ENCODE assay signal across 9 cellular contexts in genomic region chr20:47487175-47487917, GRCh38. TPM values are rescaled to one million over a fixed set of nuclear protein-coding genes. Genes with fewer than 3 reads are reported as not detected.
DNase-seq lines count a peak whose midpoint lies in the region; ATAC-seq, FAIRE-seq and TF ChIP-seq lines count a peak whose summit lies in the region.
"Had no signal": no experiment of that assay in that cellular context is flagged by ENCODE, and none has a peak within 500 bp of the region (broad histone marks: within the 10 kb centered on the region; RNA-seq: fewer than 3 reads in every experiment).

No MANE protein-coding gene starts in this region.

- intact Hi-C loops in CD4-positive, alpha-beta T cell (cut with DNase I, micrococcal nuclease), result loop anchor here in 1 of 2 experiments (1.0 kb wide), 1 partner anchor 16 kb away; no protein-coding TSS in a partner anchor
- intact Hi-C loops in IMR-90 (cut with micrococcal nuclease), result no loop called here

- no peak overlapping the region for H3K14ac ChIP-seq in IMR-90 (replicated peaks; ENCODE audit: low read depth, low read length)

- no peak overlapping the region for H2BK120ac ChIP-seq in IMR-90 (ENCODE audit: low read depth, low read length)

- no peaks in the 10 kb centered on the region for H3K79me1 ChIP-seq in IMR-90 (ENCODE audit: low read depth in 1 of 2, low read length in 2 of 2)

- no peak overlapping the region for H2BK20ac ChIP-seq in IMR-90 (ENCODE audit: low read depth, low read length)

- CTCF ChIA-PET in CD4-positive, alpha-beta T cell (lab: Charles Lee), result interaction anchor here (1.0 to 2.4 kb wide), 2 partner anchors 22 to 103 kb away, joined by 3 to 8 read pairs; no protein-coding TSS in a partner anchor
- CTCF ChIA-PET in IMR-90 (lab: Yijun Ruan, JAX), result interaction anchor here (0.6 to 0.7 kb wide), 2 partner anchors 104 to 110 kb away, joined by 3 read pairs; no protein-coding TSS in a partner anchor
- CTCF ChIA-PET in activated CD4-positive, alpha-beta memory T cell treated with anti-CD3 and anti-CD28 coated beads, Interleukin-2, amount 10 ng/mL, durations not matched to agents 7 days and 5 days (lab: Charles Lee), result interaction anchor here (0.7 to 3.1 kb wide), 8 partner anchors 14 to 134 kb away, joined by 3 to 41 read pairs (median 6); partner anchors contain the start of gene NCOA3

- H3K4me3 ChIP-seq in IMR-90 (ENCODE audit: insufficient read depth, low read depth, low read length) (no peak overlapping the region), keratinocyte (ENCODE audit: control insufficient read depth in 2 of 3, extremely low read depth in 1 of 3, insufficient read depth in 2 of 3, low read depth in 1 of 3, low read length in 3 of 3) (no peak overlapping the region)
- H3K4me3 ChIP-seq: thoracic aorta had no signal

- POLR2A ChIA-PET in CD4-positive, alpha-beta T cell (lab: Charles Lee), result interaction anchor here (0.7 to 6.2 kb wide), 4 partner anchors 14 to 130 kb away, joined by 3 to 48 read pairs (median 4); partner anchors contain the start of genes NCOA3 and ZMYND8
- POLR2A ChIA-PET in IMR-90 (lab: Charles Lee; ENCODE audit: unreplicated experiment), result no interaction called here
- POLR2A ChIA-PET in activated CD4-positive, alpha-beta memory T cell treated with anti-CD3 and anti-CD28 coated beads, Interleukin-2, amount 10 ng/mL, durations not matched to agents 7 days and 5 days (lab: Charles Lee), result interaction anchor here (1.1 to 14.7 kb wide), 14 partner anchors 14 to 213 kb away, joined by 3 to 351 read pairs (median 6); partner anchors contain the start of genes NCOA3 and ZMYND8

- H3K79me2 ChIP-seq in keratinocyte (ENCODE audit: control insufficient read depth, insufficient read depth, low read length), result no peaks in the 10 kb centered on the region

- no peak overlapping the region for H2AK5ac ChIP-seq in IMR-90 (ENCODE audit: low read depth, low read length)

- dilution Hi-C loops in IMR-90 (cut with HindIII; ENCODE audit: low sequenced_read_pairs, unreplicated experiment) (no loop called here), keratinocyte (cut with MboI; ENCODE audit: extremely low pct_ligation_motif_present, low sequenced_read_pairs) (no loop called here)

- H2AFZ ChIP-seq in IMR-90 (replicated peaks; ENCODE audit: low read length, poor library complexity) (no peak overlapping the region), keratinocyte (ENCODE audit: control insufficient read depth, low read length) (peak overlapping the region; percentile 66)

- no TSS peak for BruUV-seq in IMR-90 (replicated peaks; lab: Mats Ljungman, UMichigan)

- no peak for TF ChIP-seq RAD21 in IMR-90 (IDR thresholded peaks at IDR 0.05; ENCODE audit: low read length)

- H4K20me1 ChIP-seq in IMR-90 (ENCODE audit: insufficient read depth, low read length) (no peaks in the 10 kb centered on the region), keratinocyte (ENCODE audit: control insufficient read depth, extremely low read depth, insufficient read depth, low read length) (no peaks in the 10 kb centered on the region)

- no peak overlapping the region for H3K18ac ChIP-seq in IMR-90 (ENCODE audit: low read depth, low read length)

- H3K56ac ChIP-seq in IMR-90 (ENCODE audit: extremely low read depth, insufficient read depth, low read length), result no peak overlapping the region

- no peaks in the 10 kb centered on the region for H3K27me3 Mint-ChIP-seq in CD4-positive, alpha-beta T cell
- H3K27me3 Mint-ChIP-seq in activated CD4-positive, alpha-beta memory T cell treated with anti-CD3 and anti-CD28 coated beads, Interleukin-2, amount 10 ng/mL, durations not matched to agents 7 days and 5 days, result no peaks in the 10 kb centered on the region
- H3K27me3 Mint-ChIP-seq in stimulated activated naive CD8-positive, alpha-beta T cell treated with anti-CD3 and anti-CD28 coated beads, Interleukin-15, amount 100 ng/mL, for 72 hours, result no peaks in the 10 kb centered on the region

- H3K9ac ChIP-seq in IMR-90 (ENCODE audit: low read depth, low read length) (no peak overlapping the region), keratinocyte (ENCODE audit: control insufficient read depth, extremely low read depth, insufficient read depth, low read length) (no peak overlapping the region)

- no peak overlapping the region for H3K23ac ChIP-seq in IMR-90 (ENCODE audit: low read depth, low read length)

- H3K4me2 ChIP-seq in IMR-90 (ENCODE audit: low read depth, low read length), result no peak overlapping the region
- peak overlapping the region; percentile 58 for H3K4me2 ChIP-seq in keratinocyte (ENCODE audit: control insufficient read depth, extremely low read depth, insufficient read depth, low read depth, low read length)

- peak overlapping the region; percentile 74 for H3K27ac ChIP-seq in CD4-positive, alpha-beta T cell (ENCODE audit: low read depth, low read length)
- H3K27ac ChIP-seq in IMR-90 (ENCODE audit: insufficient read depth, low read length) (no peak overlapping the region), keratinocyte (ENCODE audit: control insufficient read depth, insufficient read depth, low read length) (peak overlapping the region; percentile 20)
- H3K27ac ChIP-seq: thoracic aorta had no signal

- no CpG with 5 or more reads among the region's 4 CpGs for WGBS in IMR-90 (ENCODE audit: extremely low coverage in 2 of 2, insufficient read length in 1 of 2), 2 experiments

- in situ Hi-C loops in IMR-90 (cut with MboI; ENCODE audit: low sequenced_read_pairs), result no loop called here
- in situ Hi-C loops in ACHN (cut with HindIII; ENCODE audit: low pct_ligation_motif_present, low pct_unique_long_range_greater_than_20kb, low sequenced_read_pairs), result no loop called here

- H2BK5ac ChIP-seq in IMR-90 (ENCODE audit: low read depth, low read length, poor library complexity, severe bottlenecking), result no peak overlapping the region

- H4K8ac ChIP-seq in IMR-90 (ENCODE audit: low read depth in 2 of 2, low read length in 2 of 2), result no peak overlapping the region

- no peak for TF ChIP-seq POLR2A in IMR-90 (IDR thresholded peaks at IDR 0.05; ENCODE audit: low read depth, low read length)

- H3K9me3 Mint-ChIP-seq in CD4-positive, alpha-beta T cell, result no peaks in the 10 kb centered on the region
- H3K9me3 Mint-ChIP-seq in activated CD4-positive, alpha-beta memory T cell treated with anti-CD3 and anti-CD28 coated beads, Interleukin-2, amount 10 ng/mL, durations not matched to agents 7 days and 5 days, result no peaks in the 10 kb centered on the region
- no peaks in the 10 kb centered on the region for H3K9me3 Mint-ChIP-seq in stimulated activated naive CD8-positive, alpha-beta T cell treated with anti-CD3 and anti-CD28 coated beads, Interleukin-15, amount 100 ng/mL, for 72 hours

- peaks cover 28% of the 10 kb centered on the region for H3K4me1 Mint-ChIP-seq in CD4-positive, alpha-beta T cell (ENCODE audit: low read depth)
- H3K4me1 Mint-ChIP-seq in activated CD4-positive, alpha-beta memory T cell treated with anti-CD3 and anti-CD28 coated beads, Interleukin-2, amount 10 ng/mL, durations not matched to agents 7 days and 5 days, result peaks cover 75% of the 10 kb centered on the region
- H3K4me1 Mint-ChIP-seq in stimulated activated naive CD8-positive, alpha-beta T cell treated with anti-CD3 and anti-CD28 coated beads, Interleukin-15, amount 100 ng/mL, for 72 hours, result peaks cover 68% of the 10 kb centered on the region

- no peak overlapping the region for H4K5ac ChIP-seq in IMR-90 (ENCODE audit: low read depth, low read length)

- no peak for FAIRE-seq in keratinocyte (lab: Jason Lieb, UNC)

- H2BK15ac ChIP-seq in IMR-90 (ENCODE audit: low read depth, low read length), result no peak overlapping the region

- peak in 6 of 10 experiments; percentile 3 to 40 (median 14) for DNase-seq in CD4-positive, alpha-beta T cell
- DNase-seq in IMR-90 (peak; percentile 25), keratinocyte (ENCODE audit: low read depth, low spot score) (no peak), NCI-H510A (lab: John Stamatoyannopoulos, UW) (no peak), ACHN (no peak)
- peak; percentile 68 for DNase-seq in activated CD4-positive, alpha-beta memory T cell treated with anti-CD3 and anti-CD28 coated beads, Interleukin-2, amount 10 ng/mL, durations not matched to agents 7 days and 5 days
- DNase-seq in stimulated activated naive CD8-positive, alpha-beta T cell treated with anti-CD3 and anti-CD28 coated beads, Interleukin-15, amount 100 ng/mL, for 72 hours, result peak; percentile 73 to 77

- H3K36me3 Mint-ChIP-seq in CD4-positive, alpha-beta T cell (ENCODE audit: low read depth), result no peaks in the 10 kb centered on the region
- H3K36me3 Mint-ChIP-seq in activated CD4-positive, alpha-beta memory T cell treated with anti-CD3 and anti-CD28 coated beads, Interleukin-2, amount 10 ng/mL, durations not matched to agents 7 days and 5 days (ENCODE audit: low read depth), result peaks cover 4% of the 10 kb centered on the region

- no peak overlapping the region for H2AK9ac ChIP-seq in IMR-90 (replicated peaks; ENCODE audit: low read depth, low read length, poor library complexity)

- ATAC-seq in CD4-positive, alpha-beta T cell (ENCODE audit: poor library complexity), result peak; percentile 85
- ATAC-seq in GM21381 (IDR thresholded peaks at IDR 0.05; ENCODE audit: unreplicated experiment), result peak; percentile 79
- no peak for ATAC-seq in IMR-90 (ENCODE audit: low read depth)
- ATAC-seq in stimulated activated naive CD8-positive, alpha-beta T cell treated with anti-CD3 and anti-CD28 coated beads, Interleukin-15, amount 100 ng/mL, for 72 hours, result peak; percentile 91

- H3K4ac ChIP-seq in IMR-90 (ENCODE audit: low read depth, low read length), result no peak overlapping the region

- no peaks in the 10 kb centered on the region for H3K9me3 ChIP-seq in CD4-positive, alpha-beta T cell (ENCODE audit: control insufficient read depth, low read length)
- H3K9me3 ChIP-seq in IMR-90 (ENCODE audit: control insufficient read depth, insufficient read depth, low read length) (no peaks in the 10 kb centered on the region), keratinocyte (ENCODE audit: control insufficient read depth, low read depth, low read length) (no peaks in the 10 kb centered on the region)
- H3K9me3 ChIP-seq: thoracic aorta had no signal

- TF ChIP-seq CTCF in CD4-positive, alpha-beta T cell (IDR thresholded peaks at IDR 0.05), result no peak
- no peak for TF ChIP-seq CTCF in IMR-90 (conservative IDR thresholded peaks at IDR 0.05; ENCODE audit: low read depth, low read length)
- no peak for TF ChIP-seq CTCF in keratinocyte (optimal IDR thresholded peaks at IDR 0.05 in 1 of 3, IDR thresholded peaks at IDR 0.05 in 1 of 3, conservative IDR thresholded peaks at IDR 0.05 in 1 of 3; ENCODE audit: extremely low read depth in 1 of 3, insufficient read depth in 2 of 3, low read length in 3 of 3)

- H4K91ac ChIP-seq in IMR-90 (ENCODE audit: insufficient read depth, low read depth, low read length), result no peak overlapping the region

- H3K27ac Mint-ChIP-seq in CD4-positive, alpha-beta T cell, result peak overlapping the region; percentile 71
- peak overlapping the region; percentile 98 for H3K27ac Mint-ChIP-seq in activated CD4-positive, alpha-beta memory T cell treated with anti-CD3 and anti-CD28 coated beads, Interleukin-2, amount 10 ng/mL, durations not matched to agents 7 days and 5 days
- peak overlapping the region; percentile 98 to 99 for H3K27ac Mint-ChIP-seq in stimulated activated naive CD8-positive, alpha-beta T cell treated with anti-CD3 and anti-CD28 coated beads, Interleukin-15, amount 100 ng/mL, for 72 hours

- H3K27me3 ChIP-seq in CD4-positive, alpha-beta T cell (ENCODE audit: control insufficient read depth, insufficient read depth, low read length), result no peaks in the 10 kb centered on the region
- peaks cover 2% of the 10 kb centered on the region; the same call in 1 of the 2 replicates for H3K27me3 ChIP-seq in IMR-90 (ENCODE audit: control insufficient read depth, insufficient read depth, low read length)
- H3K27me3 ChIP-seq in keratinocyte (ENCODE audit: control insufficient read depth, extremely low read depth, insufficient read depth, low read length), result no peaks in the 10 kb centered on the region

- H3K36me3 ChIP-seq in IMR-90 (ENCODE audit: control insufficient read depth, insufficient read depth, low read length), result no peaks in the 10 kb centered on the region
- no peaks in the 10 kb centered on the region for H3K36me3 ChIP-seq in keratinocyte (ENCODE audit: control insufficient read depth in 2 of 2, extremely low read depth in 1 of 2, insufficient read depth in 2 of 2, low read length in 2 of 2)
- H3K36me3 ChIP-seq: thoracic aorta had no signal

- H3K4me1 ChIP-seq in IMR-90 (ENCODE audit: control insufficient read depth, insufficient read depth, low read length), result no peaks in the 10 kb centered on the region
- H3K4me1 ChIP-seq in keratinocyte (ENCODE audit: control insufficient read depth, extremely low read depth, insufficient read depth, low read length), result peaks cover 10% of the 10 kb centered on the region

- peak overlapping the region; percentile 54 for H3K4me3 Mint-ChIP-seq in CD4-positive, alpha-beta T cell
- peak overlapping the region; percentile 47 for H3K4me3 Mint-ChIP-seq in activated CD4-positive, alpha-beta memory T cell treated with anti-CD3 and anti-CD28 coated beads, Interleukin-2, amount 10 ng/mL, durations not matched to agents 7 days and 5 days
- H3K4me3 Mint-ChIP-seq in stimulated activated naive CD8-positive, alpha-beta T cell treated with anti-CD3 and anti-CD28 coated beads, Interleukin-15, amount 100 ng/mL, for 72 hours, result peak overlapping the region; percentile 70 to 73

- H3K9me1 ChIP-seq in IMR-90 (ENCODE audit: insufficient read depth, low read length), result no peaks in the 10 kb centered on the region
- peaks cover 2% of the 10 kb centered on the region for H3K9me1 ChIP-seq in keratinocyte (ENCODE audit: control insufficient read depth, extremely low read depth, insufficient read depth, low read length)

RNA-seq across cellular contexts. Expression of gene NCOA3, which starts 14.3 kb away (rescaled TPM):
- 10 to 100 TPM; 59.9 to 65.4 TPM for total RNA-seq in CD4-positive, alpha-beta T cell
- total RNA-seq in IMR-90 (2012; rRNA removed), result 27.2 and 29.0 TPM in 2 replicates
- 8.1 and 8.8 TPM in 2 replicates for polyA plus RNA-seq in IMR-90 (2012; rRNA removed)
- polyA plus RNA-seq in IMR-90 (2012; cell fraction: cytosol; rRNA removed), result 2.7 and 2.8 TPM in 2 replicates
- polyA plus RNA-seq in IMR-90 (2012; cell fraction: nucleus; rRNA removed; ENCODE audit: low replicate concordance), result 5.1 and 16.2 TPM in 2 replicates
- total RNA-seq in activated CD4-positive, alpha-beta memory T cell treated with anti-CD3 and anti-CD28 coated beads, Interleukin-2, amount 10 ng/mL, durations not matched to agents 7 days and 5 days, result 10 to 100 TPM; 81.0 to 83.1 TPM
- polyA plus RNA-seq in keratinocyte, result 23.1 to 30.9 TPM (median 25.8 TPM) in 3 replicates
- 19.5 TPM for polyA plus RNA-seq in keratinocyte (2011; ENCODE audit: low read depth)
- 13.5 and 24.9 TPM in 2 replicates for polyA plus RNA-seq in keratinocyte (2011; cell fraction: cytosol; rRNA removed)
- 39.8 and 48.8 TPM in 2 replicates for polyA plus RNA-seq in keratinocyte (2011; cell fraction: nucleus; rRNA removed)
- 14.5 and 16.8 TPM in 2 replicates for polyA plus RNA-seq in keratinocyte (2012; ENCODE audit: low replicate concordance)
- 28.3 to 64.9 TPM (median 62.5 TPM) in 3 replicates for polyA minus RNA-seq in keratinocyte
- 30.1 TPM for polyA minus RNA-seq in keratinocyte (2011; cell fraction: cytosol; rRNA and poly(A)+ RNA removed)
- polyA minus RNA-seq in keratinocyte (2011; cell fraction: nucleus; rRNA and poly(A)+ RNA removed), result 49.8 and 96.1 TPM in 2 replicates

Comparison
In these comparisons a context has a peak if more than half of its experiments do, and no peak if none do; other contexts are left out.
1. DNase-seq: peak in CD4-positive, alpha-beta T cell (6 of 10), IMR-90 (single experiment), activated CD4-positive, alpha-beta memory T cell treated with anti-CD3 and anti-CD28 coated beads, Interleukin-2, amount 10 ng/mL, durations not matched to agents 7 days and 5 days (single experiment) and stimulated activated naive CD8-positive, alpha-beta T cell treated with anti-CD3 and anti-CD28 coated beads, Interleukin-15, amount 100 ng/mL, for 72 hours (2 of 2); none in keratinocyte (single experiment), NCI-H510A (single experiment) and ACHN (single experiment).
2. Peak in every context shown above with its lines, with median percentiles within 50 percentile points of each other: H3K27ac Mint-ChIP-seq and H3K4me3 Mint-ChIP-seq.